ENCODE assay signal across 14 cellular contexts in the genomic region with DNA sequence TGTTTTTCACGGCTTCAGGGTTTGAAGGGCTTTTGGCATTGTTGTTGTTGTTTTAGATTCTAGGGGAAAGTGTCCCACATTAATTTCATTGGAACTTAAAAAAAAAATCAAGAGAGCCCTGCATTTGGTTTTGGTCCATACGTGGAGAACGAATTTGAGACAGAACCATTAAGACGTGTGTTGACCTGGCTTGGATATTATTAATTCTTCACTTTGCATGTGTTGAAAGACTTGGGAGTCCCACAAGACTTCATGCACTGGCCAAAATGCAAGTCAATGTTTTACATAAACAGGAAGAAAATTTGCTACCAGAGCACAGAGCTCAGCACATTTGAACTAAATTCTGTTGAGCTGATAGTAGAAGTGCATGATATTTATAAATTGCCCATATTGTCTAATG.
DNase-seq lines count a peak whose midpoint lies in the region; ATAC-seq lines count a peak whose summit lies in the region.
"Had no signal": no experiment of that assay in that cellular context is flagged by ENCODE, and none has a peak within 500 bp of the region (broad histone marks: within the 10 kb centered on the region; RNA-seq: fewer than 3 reads in every experiment).

No MANE protein-coding gene starts in this region.

- H3K9me3 ChIP-seq in adipocyte (ENCODE audit: control insufficient read depth, low read length) (no peaks in the 10 kb centered on the region), subcutaneous abdominal adipose tissue (ENCODE audit: control insufficient read depth in 5 of 5, low read length in 5 of 5) (no peaks in the 10 kb centered on the region)
- H3K9me3 ChIP-seq: BLaER1 treated with 17β-estradiol and CSF1 and Interleukin-3, amounts not matched to agents 10 nM and 100 nM had no signal

- H3K4me3 ChIP-seq in adipocyte (ENCODE audit: low read length) (peak overlapping the region; percentile 67), subcutaneous abdominal adipose tissue (ENCODE audit: low read depth in 1 of 5, low read length in 5 of 5) (no peak overlapping the region)
- H3K4me3 ChIP-seq: BLaER1 treated with 17β-estradiol and CSF1 and Interleukin-3, amounts not matched to agents 10 nM and 100 nM; GM12878; GM23338 had no signal

- peak overlapping the region; percentile 48 for H3K27ac ChIP-seq in subcutaneous abdominal adipose tissue (ENCODE audit: low read depth, low read length)
- H3K27ac ChIP-seq: BLaER1 treated with 17β-estradiol and CSF1 and Interleukin-3, amounts not matched to agents 10 nM and 100 nM had no signal

- peak; percentile 72 for ATAC-seq in Right ventricle myocardium superior (ENCODE audit: poor library complexity)
- ATAC-seq in left lobe of liver, result peak; percentile 18
- ATAC-seq: CD8-positive, alpha-beta T cell had no signal

- DNase-seq in Right ventricle myocardium superior, result no peak
- no peak for DNase-seq in cardiac septum (ENCODE audit: low spot score)
- no peak for DNase-seq in adipocyte (ENCODE audit: low read depth)
- DNase-seq in left lobe of liver (ENCODE audit: low spot score), result no peak
- no peak for DNase-seq in RKO (ENCODE audit: low spot score)
- no peak for DNase-seq in activated gamma-delta T cell (lab: John Stamatoyannopoulos, UW)
- DNase-seq: CD8-positive, alpha-beta T cell; DND-41; EL; IMR-90 had no signal

- intact Hi-C loops in Right ventricle myocardium superior (cut with DNase I) (loop anchor here (2.0 kb wide), 1 partner anchor 827 kb away; no protein-coding TSS in a partner anchor), cardiac septum (cut with DNase I) (loop anchor here (2.0 kb wide), 1 partner anchor 827 kb away; no protein-coding TSS in a partner anchor)

- H3K27me3 ChIP-seq in adipocyte (replicated peaks; ENCODE audit: control insufficient read depth, insufficient read depth, low read length) (no peaks in the 10 kb centered on the region), subcutaneous abdominal adipose tissue (ENCODE audit: control insufficient read depth in 5 of 5, insufficient read depth in 4 of 5, low read length in 5 of 5) (no peaks in the 10 kb centered on the region)
- H3K27me3 ChIP-seq: BLaER1 treated with 17β-estradiol and CSF1 and Interleukin-3, amounts not matched to agents 10 nM and 100 nM had no signal

- H3K36me3 ChIP-seq in adipocyte (ENCODE audit: control insufficient read depth, insufficient read depth, low read length, severe bottlenecking), result no peaks in the 10 kb centered on the region
- no peaks in the 10 kb centered on the region for H3K36me3 ChIP-seq in subcutaneous abdominal adipose tissue (ENCODE audit: control insufficient read depth in 5 of 5, insufficient read depth in 5 of 5, low read length in 5 of 5)
- H3K36me3 ChIP-seq: BLaER1 treated with 17β-estradiol and CSF1 and Interleukin-3, amounts not matched to agents 10 nM and 100 nM had no signal

- H3K4me1 ChIP-seq in adipocyte (ENCODE audit: control insufficient read depth, insufficient read depth, low read length) (peaks cover 30% of the 10 kb centered on the region), subcutaneous abdominal adipose tissue (ENCODE audit: control insufficient read depth in 5 of 5, insufficient read depth in 5 of 5, low read length in 5 of 5) (peaks cover 0 to 30% (median 25%) of the 10 kb centered on the region in 5 donors)

- peak overlapping the region; percentile 53 for H3K9ac ChIP-seq in adipocyte (ENCODE audit: low read length)
- H3K9ac ChIP-seq in subcutaneous abdominal adipose tissue (ENCODE audit: low read length in 5 of 5), result no peak overlapping the region
- H3K9ac ChIP-seq: BLaER1 treated with 17β-estradiol and CSF1 and Interleukin-3, amounts not matched to agents 10 nM and 100 nM had no signal
